In the genomic region with DNA sequence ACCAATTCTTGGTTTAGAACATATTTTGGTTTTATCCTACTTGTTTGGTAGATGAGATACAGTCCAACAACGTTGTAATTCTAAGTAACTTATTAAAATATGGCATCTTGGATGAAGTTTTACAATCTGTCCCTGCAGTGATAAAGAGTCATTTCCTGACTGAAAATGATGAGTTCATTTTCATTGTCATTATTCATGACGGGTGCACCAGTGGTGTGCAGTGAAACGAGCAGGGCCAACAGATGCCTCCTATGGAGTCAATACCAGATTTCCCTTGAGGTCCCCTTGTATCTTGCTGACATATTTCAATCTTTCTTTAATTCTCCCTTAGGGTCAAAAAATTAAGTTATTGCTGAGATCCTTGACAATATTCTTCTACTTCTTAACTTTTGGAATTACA, we compare ENCODE assay signal across 22 cellular contexts.
"Had no signal": no experiment of that assay in that cellular context is flagged by ENCODE, and none has a peak within 500 bp of the region (broad histone marks: within the 10 kb centered on the region; RNA-seq: fewer than 3 reads in every experiment).

No MANE protein-coding gene starts in this region.

- H2AFZ ChIP-seq: neural progenitor cell had no signal

- H3K36me3 ChIP-seq: heart left ventricle, left ventricle myocardium inferior, neural progenitor cell, right lobe of liver, upper lobe of left lung, vagina had no signal

- H3K4me1 ChIP-seq: foreskin keratinocyte, heart left ventricle, left ventricle myocardium inferior, right lobe of liver, testis, upper lobe of left lung, vagina had no signal

- H3K9me3 ChIP-seq: heart left ventricle, left ventricle myocardium inferior, right lobe of liver, testis, upper lobe of left lung, vagina had no signal

- H3K27me3 ChIP-seq: foreskin keratinocyte, heart left ventricle, neural progenitor cell, right lobe of liver, testis, upper lobe of left lung, vagina had no signal

- ATAC-seq: activated CD8-positive, alpha-beta memory T cell treated with anti-CD3 and anti-CD28 coated beads, Interleukin-2, amount 10 ng/mL, durations not matched to agents 7 days and 5 days; activated CD8-positive, alpha-beta T cell treated with anti-CD3 and anti-CD28 coated beads, Interleukin-2, amount 10 ng/mL, durations not matched to agents 7 days and 5 days; activated naive CD8-positive, alpha-beta T cell treated with anti-CD3 and anti-CD28 coated beads, Interleukin-2, amount 50 U/mL, for 24 hours; esophagus mucosa; foreskin keratinocyte; heart left ventricle; natural killer cell; right lobe of liver; stimulated activated naive CD8-positive, alpha-beta T cell treated with anti-CD3 and anti-CD28 coated beads, Interleukin-15, Interleukin-2, amounts not matched to agents 100 U/mL and 50 U/mL, for 24 hours had no signal

- H3K9ac ChIP-seq: neural progenitor cell had no signal

- DNase-seq: activated B cell treated with CpG ODN at 0.5 μM for 24 hours; activated CD4-positive, alpha-beta T cell treated with anti-CD3 and anti-CD28 coated beads, Interleukin-2, amount 50 U/mL, for 1 hour; activated CD8-positive, alpha-beta memory T cell treated with anti-CD3 and anti-CD28 coated beads, Interleukin-2, amount 10 ng/mL, durations not matched to agents 7 days and 5 days; activated CD8-positive, alpha-beta T cell treated with anti-CD3 and anti-CD28 coated beads, Interleukin-2, amount 10 ng/mL, durations not matched to agents 7 days and 5 days; activated naive CD8-positive, alpha-beta T cell treated with anti-CD3 and anti-CD28 coated beads, Interleukin-2, amount 50 U/mL, for 24 hours; activated T-cell treated with anti-CD3 and anti-CD28 coated beads, Interleukin-2, amount 50 U/mL, for 48 hours; amygdala; caudate nucleus; foreskin keratinocyte; heart left ventricle; islet precursor cell; left ventricle myocardium inferior; natural killer cell; right lobe of liver; stimulated activated CD4-positive, alpha-beta T cell treated with anti-CD3 and anti-CD28 coated beads, Interleukin-4, amount 100 ng/mL, for 1 hour; stimulated activated naive CD8-positive, alpha-beta T cell treated with anti-CD3 and anti-CD28 coated beads, Interleukin-15, Interleukin-2, amounts not matched to agents 100 U/mL and 50 U/mL, for 24 hours; testis; upper lobe of left lung had no signal

- H3K27ac ChIP-seq: foreskin keratinocyte, heart left ventricle, left ventricle myocardium inferior, neural progenitor cell, right lobe of liver, testis, upper lobe of left lung, vagina had no signal

- H3K4me2 ChIP-seq: neural progenitor cell had no signal

- H3K4me3 ChIP-seq: heart left ventricle, left ventricle myocardium inferior, lung, neural progenitor cell, right lobe of liver, testis, upper lobe of left lung, vagina had no signal
